In the genomic region with DNA sequence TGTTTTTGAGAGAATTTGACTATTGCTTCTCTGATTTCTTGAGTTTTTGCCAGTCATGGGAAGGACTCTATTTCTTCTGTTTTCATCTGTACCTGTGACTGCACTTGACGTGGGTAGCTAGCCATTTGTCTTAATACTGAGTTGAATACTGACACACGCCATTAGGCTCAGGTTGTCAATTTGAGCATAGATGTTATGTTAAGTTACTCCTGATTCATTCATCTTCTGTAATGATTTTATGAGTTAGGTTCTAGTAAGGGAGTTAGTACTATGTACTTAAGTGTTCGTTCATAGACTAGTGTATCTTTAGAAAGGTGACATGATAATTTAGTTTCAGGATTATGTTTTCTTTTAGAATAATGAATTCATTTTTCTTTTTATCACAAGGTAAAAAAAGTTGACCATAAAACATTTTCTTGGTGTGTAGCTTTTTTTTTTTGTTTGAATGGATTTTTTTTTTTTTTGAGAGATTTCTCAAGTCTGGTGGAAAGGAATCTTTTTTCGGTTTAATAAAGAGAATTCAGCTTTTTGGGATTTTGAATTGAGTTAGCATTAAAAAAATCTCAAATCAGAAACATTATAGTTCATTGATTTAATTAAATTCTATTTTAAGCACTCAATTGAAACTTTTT, we compare ENCODE assay signal across 8 cellular contexts. TPM values are rescaled to one million over a fixed set of nuclear protein-coding genes. Genes with fewer than 3 reads are reported as not detected.
DNase-seq lines count a peak whose midpoint lies in the region; ATAC-seq, FAIRE-seq and TF ChIP-seq lines count a peak whose summit lies in the region.

No MANE protein-coding gene starts in this region.

- no peak overlapping the region for H2BK20ac ChIP-seq in H1 (ENCODE audit: low read length)

- no peak overlapping the region for H3K14ac ChIP-seq in H1 (ENCODE audit: insufficient read length)

- CTCF ChIA-PET in H1 (lab: Charles Lee; ENCODE audit: partially characterized antibody) = interaction anchor here (1.0 to 1.7 kb wide), 4 partner anchors 15 to 71 kb away, joined by 3 to 6 read pairs (median 4); no protein-coding TSS in a partner anchor

- POLR2A ChIA-PET in H1 (lab: Charles Lee; ENCODE audit: partially characterized antibody) = interaction anchor here (0.6 to 2.8 kb wide), 6 partner anchors 10 to 64 kb away, joined by 3 to 6 read pairs (median 4); no protein-coding TSS in a partner anchor

- no peaks in the 10 kb centered on the region; the same call in 1 of the 2 replicates for H3K79me1 ChIP-seq in H1 (ENCODE audit: low read depth, low read length)

- TF ChIP-seq POLR2A in H1 (IDR thresholded peaks at IDR 0.05; ENCODE audit: control extremely low read depth in 1 of 2, low read depth in 2 of 2, low read length in 2 of 2) = no peak

- H4K5ac ChIP-seq in H1 (ENCODE audit: insufficient read length, low read depth, low read length) = no peak overlapping the region

- no peaks in the 10 kb centered on the region; a peak in 2 of 7 replicates for H3K27me3 ChIP-seq in H1 (replicated peaks in 1 of 4; ENCODE audit: control insufficient read depth in 3 of 4, extremely low read depth in 1 of 4, insufficient read depth in 3 of 4, low read length in 3 of 4)
- H3K27me3 ChIP-seq in osteoblast (ENCODE audit: insufficient read depth, low read length) = no peaks in the 10 kb centered on the region

- H2BK12ac ChIP-seq in H1 (ENCODE audit: low read depth, low read length) = no peak overlapping the region

- no peak for FAIRE-seq in H1 (lab: Jason Lieb, UNC)

- ATAC-seq in omental fat pad (ENCODE audit: low FRiP score) (no peak), GM18519 (IDR thresholded peaks at IDR 0.05; ENCODE audit: low FRiP score, unreplicated experiment) (no peak)

- no peak overlapping the region for H3K4ac ChIP-seq in H1 (replicated peaks; ENCODE audit: insufficient read length, low read depth, low read length)

- H3K4me2 ChIP-seq in H1 (ENCODE audit: insufficient read depth in 1 of 2, low read depth in 2 of 2, low read length in 2 of 2) (peak overlapping the region; percentile 72 to 80), osteoblast (ENCODE audit: insufficient read depth, low read length) (peak overlapping the region; percentile 90)

- H4K20me1 ChIP-seq in H1 (replicated peaks in 1 of 2; ENCODE audit: control insufficient read depth in 1 of 2, insufficient read depth in 2 of 2, low read length in 2 of 2) = peaks cover 15 to 19% of the 10 kb centered on the region in 2 experiments
- peaks cover 26% of the 10 kb centered on the region for H4K20me1 ChIP-seq in osteoblast (ENCODE audit: insufficient read depth, low read length)

- no peak overlapping the region for H2AK5ac ChIP-seq in H1 (ENCODE audit: low read depth, low read length)

- H3K4me3 ChIP-seq in GM12865 (ENCODE audit: low read depth, low read length) (peak overlapping the region; percentile 60), H1 (ENCODE audit: extremely low read depth in 1 of 4, insufficient read depth in 2 of 4, low read depth in 3 of 4, low read length in 4 of 4) (peak overlapping the region; percentile 82 to 97 (median 87)), osteoblast (ENCODE audit: insufficient read depth, low read length) (peak overlapping the region; percentile 76)

- H2AFZ ChIP-seq in H1 (ENCODE audit: low read length) = no peak overlapping the region
- no peak overlapping the region for H2AFZ ChIP-seq in osteoblast (ENCODE audit: low read length)

- H3K36me3 ChIP-seq in H1 (ENCODE audit: control insufficient read depth in 2 of 4, insufficient read depth in 4 of 4, low read length in 3 of 4) (peaks cover 0 to 9% (median 0%) of the 10 kb centered on the region in 4 experiments; a peak in 1 of 8 replicates), osteoblast (ENCODE audit: insufficient read depth, low read length) (no peaks in the 10 kb centered on the region)

- TF ChIP-seq EP300 in H1 (IDR thresholded peaks at IDR 0.05; ENCODE audit: borderline replicate concordance in 1 of 2, low read depth in 2 of 2, low read length in 2 of 2) = no peak

- no peak overlapping the region for H3K18ac ChIP-seq in H1 (ENCODE audit: extremely low read depth, low read length)

- H3K9me3 ChIP-seq in H1 (ENCODE audit: insufficient read depth in 2 of 2, low read depth in 1 of 2, low read length in 1 of 2) (no peaks in the 10 kb centered on the region), osteoblast (ENCODE audit: low read depth, low read length) (no peaks in the 10 kb centered on the region)

- H3K4me1 ChIP-seq in H1 (replicated peaks in 1 of 4; ENCODE audit: control insufficient read depth in 3 of 4, insufficient read depth in 4 of 4, low read length in 3 of 4) = peaks cover 0 to 9% (median 4%) of the 10 kb centered on the region in 4 experiments; a peak in 5 of 7 replicates
- peaks cover 18% of the 10 kb centered on the region for H3K4me1 ChIP-seq in osteoblast (ENCODE audit: insufficient read depth, low read length)

- H4K8ac ChIP-seq in H1 (ENCODE audit: extremely low read depth, insufficient read depth, low read length) = no peak overlapping the region

- no peak overlapping the region for H2BK15ac ChIP-seq in H1 (ENCODE audit: low read length)

- WGBS in H1 (ENCODE audit: extremely low coverage in 1 of 2, insufficient coverage in 1 of 2, insufficient read length in 1 of 2, insufficient replicate concordance in 2 of 2, low coverage in 1 of 2, low lambda C conversion rate in 2 of 2, missing lambda C conversion rate in 1 of 2), 2 experiments = 42% methylated on average over 4 of the region's 4 CpGs; no CpG with 5 or more reads in 1 of the 2 experiments

- no peak overlapping the region for H2BK120ac ChIP-seq in H1 (replicated peaks; ENCODE audit: low read depth, low read length)

- H3K79me2 ChIP-seq in H1 (ENCODE audit: control insufficient read depth in 1 of 2, insufficient read depth in 2 of 2, low read length in 2 of 2) = peaks cover 20 to 60% of the 10 kb centered on the region in 2 experiments
- H3K79me2 ChIP-seq in osteoblast (ENCODE audit: insufficient read depth, low read length) = peaks cover 52% of the 10 kb centered on the region

- H4K91ac ChIP-seq in H1 (replicated peaks; ENCODE audit: insufficient read length, low read length) = no peak overlapping the region

- peaks cover 12% of the 10 kb centered on the region for H3K23me2 ChIP-seq in H1 (ENCODE audit: low read depth, low read length)

- H2BK5ac ChIP-seq in H1 (ENCODE audit: low read depth, low read length) = no peak overlapping the region

- H3K23ac ChIP-seq in H1 (ENCODE audit: insufficient read length) = no peak overlapping the region

- peak overlapping the region in 1 of 4 experiments; percentile 72; a peak in 3 of 7 replicates for H3K9ac ChIP-seq in H1 (replicated peaks in 1 of 4; ENCODE audit: extremely low read depth in 1 of 4, low read depth in 3 of 4, low read length in 3 of 4)

- H3K56ac ChIP-seq in H1 (replicated peaks; ENCODE audit: insufficient read length, low read depth, low read length) = no peak overlapping the region

- DNase-seq in GM12865 (ENCODE audit: low read depth) (no peak), NCI-H748 treated with DMSO at 0.1 percent for 48 hours (lab: John Stamatoyannopoulos, UW) (peak; percentile 28), H1 (ENCODE audit: low read depth in 1 of 2, low spot score in 2 of 2) (no peak), osteoblast (ENCODE audit: insufficient read length, low spot score, missing footprints) (no peak), SHP77 treated with DMSO at 0.1 percent for 48 hours (lab: John Stamatoyannopoulos, UW) (no peak), omental fat pad (ENCODE audit: low spot score) (no peak), UCSD-AML1 (lab: John Stamatoyannopoulos, UW; ENCODE audit: unreplicated experiment) (no peak)

- TF ChIP-seq RAD21 in H1 (IDR thresholded peaks at IDR 0.05 in 1 of 2, conservative IDR thresholded peaks at IDR 0.05 in 1 of 2; ENCODE audit: low read depth in 2 of 2, low read length in 2 of 2) = no peak

- H3K27ac ChIP-seq in H1 (ENCODE audit: low read depth, low read length) (no peak overlapping the region), osteoblast (ENCODE audit: low read depth, low read length) (no peak overlapping the region)

- TF ChIP-seq CTCF in GM12865 (IDR thresholded peaks at IDR 0.05; ENCODE audit: insufficient read depth, low read depth, low read length, missing control alignments) = no peak
- no peak for TF ChIP-seq CTCF in H1 (IDR thresholded peaks at IDR 0.05; ENCODE audit: control extremely low read depth in 1 of 3, insufficient read depth in 1 of 3, low read depth in 1 of 3, low read length in 3 of 3)
- TF ChIP-seq CTCF in osteoblast (IDR thresholded peaks at IDR 0.05; ENCODE audit: extremely low read depth, low read depth, low read length) = no peak
- no peak for TF ChIP-seq CTCF in omental fat pad (IDR thresholded peaks at IDR 0.05)

TF ChIP-seq in H1, 55 proteins besides CTCF, POLR2A, EP300 and RAD21:
- TF ChIP-seq RXRA (IDR thresholded peaks at IDR 0.05; ENCODE audit: insufficient read depth, low read depth, low read length) (no peak), SIX5 (IDR thresholded peaks at IDR 0.05; ENCODE audit: low read depth, low read length) (no peak), FOSL1 (IDR thresholded peaks at IDR 0.05; ENCODE audit: insufficient read depth, low read depth, low read length) (no peak)

RNA-seq across cellular contexts. Expression of gene AFDN, which starts 1.7 kb away (rescaled TPM):
- 192 and 196 TPM in 2 replicates for total RNA-seq in H1 (2021; fragmentation: NEBNext Ultra II Directional; extraction: Animal tissue kit (Norgen Biotek cat#: 25700))
- 53.4 and 58.7 TPM in 2 replicates for polyA plus RNA-seq in H1 (2011; rRNA removed)
- polyA plus RNA-seq in H1 (2011; cell fraction: cytosol; rRNA removed) = 95.2 TPM
- polyA plus RNA-seq in H1 (2011; cell fraction: nucleus; rRNA removed) = 239 TPM
- 116 to 142 TPM (median 133 TPM) in 4 replicates for polyA plus RNA-seq in H1 (2012, experiment 1 of 2)
- 6.9 TPM for polyA plus RNA-seq in H1 (2012, experiment 2 of 2)
- 132 TPM for polyA plus RNA-seq in H1 (2013, experiment 1 of 2)
- polyA plus RNA-seq in H1 (2013, experiment 2 of 2) = 117 TPM
- polyA minus RNA-seq in H1 (2011; rRNA and poly(A)+ RNA removed) = 177 and 199 TPM in 2 replicates
- 154 TPM for polyA minus RNA-seq in H1 (2011; cell fraction: cytosol; rRNA and poly(A)+ RNA removed)
- 329 TPM for polyA minus RNA-seq in H1 (2011; cell fraction: nucleus; rRNA and poly(A)+ RNA removed)
- 31.2 and 52.5 TPM in 2 replicates for total RNA-seq in osteoblast
- 100 to 1,000 TPM; 114 to 166 (median 125) TPM for total RNA-seq in omental fat pad
